Comparison of ENCODE assay signal across 12 cellular contexts in the genomic region with DNA sequence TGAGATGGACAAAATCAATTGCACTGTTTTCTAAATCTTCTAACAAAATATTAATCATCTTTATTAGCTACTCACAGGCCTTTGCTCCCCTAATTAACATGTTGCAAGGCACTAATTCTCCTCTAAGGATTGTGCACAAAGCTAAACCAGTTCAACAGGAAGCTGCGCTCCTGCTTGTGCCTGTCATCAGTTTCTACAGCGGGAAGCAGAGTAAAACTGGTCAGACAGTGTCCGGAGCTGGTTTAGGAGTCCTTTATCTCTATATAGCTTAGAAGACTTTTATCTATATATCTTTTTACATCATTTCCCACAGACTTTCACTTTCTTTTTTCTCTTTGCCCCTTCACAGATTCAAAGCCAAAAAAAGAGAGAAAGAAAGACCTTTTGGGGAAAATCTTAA.
DNase-seq lines count a peak whose midpoint lies in the region; ATAC-seq and TF ChIP-seq lines count a peak whose summit lies in the region.
"Had no signal": no experiment of that assay in that cellular context is flagged by ENCODE, and none has a peak within 500 bp of the region (broad histone marks: within the 10 kb centered on the region; RNA-seq: fewer than 3 reads in every experiment).

No MANE protein-coding gene starts in this region.

- no peaks in the 10 kb centered on the region for H3F3A ChIP-seq in neural progenitor cell (ENCODE audit: low read depth)

- no peak overlapping the region for H3K4me2 ChIP-seq in neural progenitor cell

- no peak overlapping the region for H2AFZ ChIP-seq in neural progenitor cell (replicated peaks)

- peak overlapping the region; percentile 31 for H3K27ac ChIP-seq in brain microvascular endothelial cell
- H3K27ac ChIP-seq in neural progenitor cell = peak overlapping the region; percentile 45

- peaks cover 63% of the 10 kb centered on the region for H3K79me2 ChIP-seq in neural progenitor cell (ENCODE audit: low read depth)

- H3K4me1 Mint-ChIP-seq in neural progenitor cell = peaks cover 5% of the 10 kb centered on the region
- H3K4me1 Mint-ChIP-seq in chondrocyte (ENCODE audit: low read depth) = peaks cover 5% of the 10 kb centered on the region

- H3K27me3 Mint-ChIP-seq in neural progenitor cell (ENCODE audit: insufficient read depth, low read depth) = peaks cover 5% of the 10 kb centered on the region
- H3K27me3 Mint-ChIP-seq in chondrocyte (ENCODE audit: low read depth) = no peaks in the 10 kb centered on the region
- H3K27me3 Mint-ChIP-seq: IgD-negative memory B cell; stimulated activated naive CD8-positive, alpha-beta T cell treated with anti-CD3 and anti-CD28 coated beads, Interleukin-15, Interleukin-2, amounts not matched to agents 100 ng/mL and 50 ng/mL, for 24 hours had no signal

- DNase-seq in brain microvascular endothelial cell (no peak), neural progenitor cell (ENCODE audit: low spot score) (no peak), activated T-cell treated with anti-CD3 and anti-CD28 coated beads for 4 hours (no peak), chondrocyte (ENCODE audit: low spot score) (no peak), Right ventricle myocardium inferior (ENCODE audit: missing footprints) (no peak)
- DNase-seq: central memory CD4-positive, alpha-beta T cell; NCI-H524 treated with DMSO at 0.1 percent for 48 hours had no signal

- no peak overlapping the region for H3K9ac ChIP-seq in neural progenitor cell

- no peak for TF ChIP-seq CTCF in brain microvascular endothelial cell (IDR thresholded peaks at IDR 0.05; ENCODE audit: low read depth, low read length, missing control alignments)
- TF ChIP-seq CTCF in neural progenitor cell (IDR thresholded peaks at IDR 0.05) = no peak
- no peak for TF ChIP-seq CTCF in chondrocyte (IDR thresholded peaks at IDR 0.05)

- ATAC-seq in GM18519 (IDR thresholded peaks at IDR 0.05; ENCODE audit: low FRiP score, unreplicated experiment) (peak; percentile 66), HG02973 (IDR thresholded peaks at IDR 0.05; ENCODE audit: unreplicated experiment) (peak; percentile 62), HG03045 (IDR thresholded peaks at IDR 0.05; ENCODE audit: unreplicated experiment) (no peak), Right ventricle myocardium inferior (no peak)

- H3K27me3 ChIP-seq in brain microvascular endothelial cell (replicated peaks) (no peaks in the 10 kb centered on the region), neural progenitor cell (no peaks in the 10 kb centered on the region)

- H3K27ac Mint-ChIP-seq in neural progenitor cell (no peak overlapping the region), chondrocyte (ENCODE audit: unreplicated experiment) (no peak overlapping the region)
- H3K27ac Mint-ChIP-seq: IgD-negative memory B cell; stimulated activated naive CD8-positive, alpha-beta T cell treated with anti-CD3 and anti-CD28 coated beads, Interleukin-15, Interleukin-2, amounts not matched to agents 100 ng/mL and 50 ng/mL, for 24 hours had no signal

- peaks cover 43% of the 10 kb centered on the region for H3K36me3 Mint-ChIP-seq in neural progenitor cell
- H3K36me3 Mint-ChIP-seq in chondrocyte (ENCODE audit: low read depth) = peaks cover 2% of the 10 kb centered on the region
- H3K36me3 Mint-ChIP-seq: IgD-negative memory B cell had no signal

- peaks cover 5% of the 10 kb centered on the region for H3K9me3 Mint-ChIP-seq in neural progenitor cell
- H3K9me3 Mint-ChIP-seq in chondrocyte (ENCODE audit: low read depth) = no peaks in the 10 kb centered on the region
- H3K9me3 Mint-ChIP-seq: stimulated activated naive CD8-positive, alpha-beta T cell treated with anti-CD3 and anti-CD28 coated beads, Interleukin-15, Interleukin-2, amounts not matched to agents 100 ng/mL and 50 ng/mL, for 24 hours had no signal

- in situ Hi-C loops in brain microvascular endothelial cell (cut with HindIII; ENCODE audit: low pct_ligation_motif_present, low sequenced_read_pairs) = no loop called here

- H3K4me3 ChIP-seq in brain microvascular endothelial cell (ENCODE audit: low read depth, low read length) = no peak overlapping the region
- H3K4me3 ChIP-seq in neural progenitor cell = no peak overlapping the region

- no peak overlapping the region for H3K4me3 Mint-ChIP-seq in neural progenitor cell
- H3K4me3 Mint-ChIP-seq in chondrocyte (ENCODE audit: unreplicated experiment) = no peak overlapping the region
- H3K4me3 Mint-ChIP-seq: IgD-negative memory B cell; stimulated activated naive CD8-positive, alpha-beta T cell treated with anti-CD3 and anti-CD28 coated beads, Interleukin-15, Interleukin-2, amounts not matched to agents 100 ng/mL and 50 ng/mL, for 24 hours had no signal

- H3K36me3 ChIP-seq in brain microvascular endothelial cell (replicated peaks) = no peaks in the 10 kb centered on the region
- H3K36me3 ChIP-seq in neural progenitor cell = no peaks in the 10 kb centered on the region

- intact Hi-C loops in Right ventricle myocardium inferior (cut with DNase I) = no loop called here

- H3K4me1 ChIP-seq in neural progenitor cell = peaks cover 11% of the 10 kb centered on the region

- H4K20me1 ChIP-seq in neural progenitor cell (ENCODE audit: low read depth) = no peaks in the 10 kb centered on the region

- H3K9me3 ChIP-seq in neural progenitor cell (ENCODE audit: low read depth) = no peaks in the 10 kb centered on the region

Comparison
In these comparisons a context has a peak if more than half of its experiments do, and no peak if none do; other contexts are left out.
1. ATAC-seq: peak in GM18519 (single experiment) and HG02973 (single experiment); none in HG03045 (single experiment) and Right ventricle myocardium inferior (single experiment).